In genomic region chr6:7135755-7136154, GRCh38 we compare ENCODE assay signal across 9 cellular contexts. TPM values are rescaled to one million over a fixed set of nuclear protein-coding genes. Genes with fewer than 3 reads are reported as not detected.
DNase-seq lines count a peak whose midpoint lies in the region; ATAC-seq and TF ChIP-seq lines count a peak whose summit lies in the region.
"Had no signal": no experiment of that assay in that cellular context is flagged by ENCODE, and none has a peak within 500 bp of the region (broad histone marks: within the 10 kb centered on the region; RNA-seq: fewer than 3 reads in every experiment).

No MANE protein-coding gene starts in this region.

- H2AFZ ChIP-seq in IMR-90 (replicated peaks; ENCODE audit: low read length, poor library complexity) = no peak overlapping the region

- peak; percentile 22 for ATAC-seq in GM18907 (IDR thresholded peaks at IDR 0.05; ENCODE audit: unreplicated experiment)
- no peak for ATAC-seq in IMR-90 (ENCODE audit: low read depth)
- no peak for ATAC-seq in activated naive CD8-positive, alpha-beta T cell treated with anti-CD3 and anti-CD28 coated beads, Interleukin-2, amount 50 U/mL, for 24 hours

- no peak overlapping the region for H3K4me3 ChIP-seq in IMR-90 (ENCODE audit: insufficient read depth, low read depth, low read length)
- no peak overlapping the region for H3K4me3 ChIP-seq in skeletal muscle tissue (ENCODE audit: low read length in 3 of 3)
- no peak overlapping the region for H3K4me3 ChIP-seq in SJCRH30

- TF ChIP-seq RAD21 in IMR-90 (IDR thresholded peaks at IDR 0.05; ENCODE audit: low read length) = no peak

- CTCF ChIA-PET in IMR-90 (lab: Yijun Ruan, JAX) = interaction anchor here (0.6 to 0.7 kb wide), 2 partner anchors 13 to 129 kb away, joined by 3 to 5 read pairs; no protein-coding TSS in a partner anchor
- CTCF ChIA-PET in RWPE1 (lab: Yijun Ruan, JAX) = interaction anchor here (0.7 kb wide), 1 partner anchor 73 kb away, joined by 3 read pairs; no protein-coding TSS in a partner anchor

- H3K27me3 ChIP-seq in IMR-90 (ENCODE audit: control insufficient read depth, insufficient read depth, low read length) (no peaks in the 10 kb centered on the region), skeletal muscle tissue (ENCODE audit: control insufficient read depth in 3 of 3, insufficient read depth in 3 of 3, low read length in 3 of 3) (no peaks in the 10 kb centered on the region), SJCRH30 (no peaks in the 10 kb centered on the region)

- H4K5ac ChIP-seq in IMR-90 (ENCODE audit: low read depth, low read length) = no peak overlapping the region

- 0 out of 2 replicates have a peak overlapping the region, but pooled peaks have one; percentile 7 for H2AK5ac ChIP-seq in IMR-90 (ENCODE audit: low read depth, low read length)

- POLR2A ChIA-PET in IMR-90 (lab: Charles Lee; ENCODE audit: unreplicated experiment) (no interaction called here), RWPE1 (lab: Yijun Ruan, JAX; ENCODE audit: low non-redundant PET) (no interaction called here)

- no peak overlapping the region for H3K56ac ChIP-seq in IMR-90 (ENCODE audit: extremely low read depth, insufficient read depth, low read length)

- H3K9me3 Mint-ChIP-seq in activated naive CD8-positive, alpha-beta T cell treated with anti-CD3 and anti-CD28 coated beads, Interleukin-2, amount 50 U/mL, for 24 hours = no peaks in the 10 kb centered on the region

- in situ Hi-C loops in IMR-90 (cut with MboI; ENCODE audit: low sequenced_read_pairs) = no loop called here

- H3K4me2 ChIP-seq in IMR-90 (ENCODE audit: low read depth, low read length) = no peak overlapping the region

- peaks cover 93% of the 10 kb centered on the region for H3K4me1 Mint-ChIP-seq in activated naive CD8-positive, alpha-beta T cell treated with anti-CD3 and anti-CD28 coated beads, Interleukin-2, amount 50 U/mL, for 24 hours

- H2BK120ac ChIP-seq in IMR-90 (ENCODE audit: low read depth, low read length) = no peak overlapping the region

- H3K36me3 Mint-ChIP-seq in activated naive CD8-positive, alpha-beta T cell treated with anti-CD3 and anti-CD28 coated beads, Interleukin-2, amount 50 U/mL, for 24 hours (ENCODE audit: low read depth) = peaks cover 11% of the 10 kb centered on the region

- H3K27ac Mint-ChIP-seq in activated naive CD8-positive, alpha-beta T cell treated with anti-CD3 and anti-CD28 coated beads, Interleukin-2, amount 50 U/mL, for 24 hours = peak overlapping the region; percentile 67

- H3K27ac ChIP-seq in IMR-90 (ENCODE audit: insufficient read depth, low read length) (no peak overlapping the region), skeletal muscle tissue (ENCODE audit: low read depth, low read length) (peak overlapping the region; percentile 34), SJCRH30 (no peak overlapping the region), RWPE1 (no peak overlapping the region)

- no peak overlapping the region for H2BK5ac ChIP-seq in IMR-90 (ENCODE audit: low read depth, low read length, poor library complexity, severe bottlenecking)

- H2BK20ac ChIP-seq in IMR-90 (ENCODE audit: low read depth, low read length) = no peak overlapping the region

- TF ChIP-seq POLR2A in IMR-90 (IDR thresholded peaks at IDR 0.05; ENCODE audit: low read depth, low read length) = no peak

- H3K23ac ChIP-seq in IMR-90 (ENCODE audit: low read depth, low read length) = no peak overlapping the region

- H3K79me1 ChIP-seq in IMR-90 (ENCODE audit: low read depth in 1 of 2, low read length in 2 of 2) = peaks cover 22 to 71% of the 10 kb centered on the region in 2 experiments

- BruUV-seq in IMR-90 (replicated peaks; lab: Mats Ljungman, UMichigan) = no TSS peak

- DNase-seq in IMR-90 = no peak
- DNase-seq in activated naive CD8-positive, alpha-beta T cell treated with anti-CD3 and anti-CD28 coated beads, Interleukin-2, amount 50 U/mL, for 24 hours = no peak
- no peak for DNase-seq in SJCRH30
- DNase-seq in DMS153 treated with DMSO at 0.1 percent for 48 hours (lab: John Stamatoyannopoulos, UW; ENCODE audit: unreplicated experiment) = no peak
- no peak for DNase-seq in RWPE1 (ENCODE audit: low spot score)
- DNase-seq: NCI-H748 treated with DMSO at 0.1 percent for 48 hours, nucleus accumbens had no signal

- H3K9me1 ChIP-seq in IMR-90 (ENCODE audit: insufficient read depth, low read length) = peaks cover 15% of the 10 kb centered on the region

- no peak overlapping the region for H3K18ac ChIP-seq in IMR-90 (ENCODE audit: low read depth, low read length)

- dilution Hi-C loops in IMR-90 (cut with HindIII; ENCODE audit: low sequenced_read_pairs, unreplicated experiment) = no loop called here

- no peak for TF ChIP-seq CTCF in IMR-90 (conservative IDR thresholded peaks at IDR 0.05; ENCODE audit: low read depth, low read length)
- no peak for TF ChIP-seq CTCF in RWPE1 (conservative IDR thresholded peaks at IDR 0.05; ENCODE audit: low read depth)

- H3K4me1 ChIP-seq in IMR-90 (ENCODE audit: control insufficient read depth, insufficient read depth, low read length) (peaks cover 12% of the 10 kb centered on the region), skeletal muscle tissue (ENCODE audit: control insufficient read depth in 3 of 3, insufficient read depth in 3 of 3, low read length in 3 of 3) (peaks cover 24 to 34% (median 33%) of the 10 kb centered on the region in 3 donors), SJCRH30 (no peaks in the 10 kb centered on the region; the same call in 1 of the 2 replicates)

- 0 out of 2 replicates have a peak overlapping the region, but pooled peaks have one; percentile 7 for H3K4ac ChIP-seq in IMR-90 (ENCODE audit: low read depth, low read length)

- H3K36me3 ChIP-seq in IMR-90 (ENCODE audit: control insufficient read depth, insufficient read depth, low read length) (no peaks in the 10 kb centered on the region), skeletal muscle tissue (ENCODE audit: control insufficient read depth in 3 of 3, insufficient read depth in 3 of 3, low read length in 3 of 3) (no peaks in the 10 kb centered on the region), SJCRH30 (no peaks in the 10 kb centered on the region)

- intact Hi-C loops in IMR-90 (cut with micrococcal nuclease) = loop anchor here (2.0 kb wide), 1 partner anchor 27 kb away; no protein-coding TSS in a partner anchor

- H4K91ac ChIP-seq in IMR-90 (ENCODE audit: insufficient read depth, low read depth, low read length) = no peak overlapping the region

- no peak overlapping the region for H2AK9ac ChIP-seq in IMR-90 (replicated peaks; ENCODE audit: low read depth, low read length, poor library complexity)

- H4K8ac ChIP-seq in IMR-90 (ENCODE audit: low read depth in 2 of 2, low read length in 2 of 2) = no peak overlapping the region

- H3K9me3 ChIP-seq in IMR-90 (ENCODE audit: control insufficient read depth, insufficient read depth, low read length) = no peaks in the 10 kb centered on the region
- H3K9me3 ChIP-seq in skeletal muscle tissue (ENCODE audit: control insufficient read depth in 3 of 3, low read length in 3 of 3) = no peaks in the 10 kb centered on the region
- H3K9me3 ChIP-seq in SJCRH30 (replicated peaks) = no peaks in the 10 kb centered on the region

- no peak overlapping the region for H3K4me3 Mint-ChIP-seq in activated naive CD8-positive, alpha-beta T cell treated with anti-CD3 and anti-CD28 coated beads, Interleukin-2, amount 50 U/mL, for 24 hours

- no peak overlapping the region for H3K9ac ChIP-seq in IMR-90 (ENCODE audit: low read depth, low read length)
- no peak overlapping the region for H3K9ac ChIP-seq in skeletal muscle tissue (ENCODE audit: low read depth in 1 of 3, low read length in 3 of 3)

- no peaks in the 10 kb centered on the region for H3K27me3 Mint-ChIP-seq in activated naive CD8-positive, alpha-beta T cell treated with anti-CD3 and anti-CD28 coated beads, Interleukin-2, amount 50 U/mL, for 24 hours

- no peak overlapping the region for H2BK15ac ChIP-seq in IMR-90 (ENCODE audit: low read depth, low read length)

- H4K20me1 ChIP-seq in IMR-90 (ENCODE audit: insufficient read depth, low read length) = peaks cover 48% of the 10 kb centered on the region

- H3K14ac ChIP-seq in IMR-90 (replicated peaks; ENCODE audit: low read depth, low read length) = no peak overlapping the region

TF ChIP-seq in IMR-90, 13 proteins besides CTCF, POLR2A, EP300 and RAD21:
- TF ChIP-seq MAFK (IDR thresholded peaks at IDR 0.05; ENCODE audit: low read depth, low read length) = no peak
- peak; percentile 47; the same call in 1 of the 2 replicates for TF ChIP-seq USF2 (IDR thresholded peaks at IDR 0.05; ENCODE audit: low read depth, low read length)

RNA-seq across cellular contexts. Expression of gene RREB1, which starts 28.0 kb away (rescaled TPM):
- total RNA-seq in IMR-90 (2012; rRNA removed) (8.4 and 8.6 TPM in 2 replicates), skeletal muscle tissue (22.4 TPM)
- polyA plus RNA-seq in IMR-90 (2012; rRNA removed) = 4.7 and 14.5 TPM in 2 replicates
- polyA plus RNA-seq in IMR-90 (2012; cell fraction: cytosol; rRNA removed) = 2.1 and 2.4 TPM in 2 replicates
- 13.2 and 13.5 TPM in 2 replicates for polyA plus RNA-seq in IMR-90 (2012; cell fraction: nucleus; rRNA removed; ENCODE audit: low replicate concordance)
- 12.3 and 13.4 TPM in 2 replicates for total RNA-seq in SJCRH30 (2014; rRNA removed; shearing (Covaris generic))
